In genomic region chrX:32530802-32531403, GRCh38 we compare ENCODE assay signal across 9 cellular contexts.
DNase-seq lines count a peak whose midpoint lies in the region; ATAC-seq and TF ChIP-seq lines count a peak whose summit lies in the region.
"Had no signal": no experiment of that assay in that cellular context is flagged by ENCODE, and none has a peak within 500 bp of the region (broad histone marks: within the 10 kb centered on the region; RNA-seq: fewer than 3 reads in every experiment).

No MANE protein-coding gene starts in this region.

- H3K9me2 ChIP-seq in OCI-LY7 (ENCODE audit: insufficient read depth, low read length), result no peaks in the 10 kb centered on the region

- no peaks in the 10 kb centered on the region for H3K27me3 Mint-ChIP-seq in nephron progenitor cell (ENCODE audit: low read depth, poor library complexity)
- H3K27me3 Mint-ChIP-seq: activated naive CD8-positive, alpha-beta T cell had no signal

- intact Hi-C loops in OCI-LY7 (cut with micrococcal nuclease; ENCODE audit: unreplicated experiment), result loop anchor here (2.0 to 5.0 kb wide), 3 partner anchors 122 to 1771 kb away; no protein-coding TSS in a partner anchor

- H3K27ac ChIP-seq in OCI-LY7 (ENCODE audit: low read depth, low read length, poor library complexity, severe bottlenecking), result no peak overlapping the region

- CTCF ChIA-PET in OCI-LY7 (lab: Charles Lee; ENCODE audit: unreplicated experiment), result no interaction called here

- peaks cover 6% of the 10 kb centered on the region for H3K4me1 Mint-ChIP-seq in nephron progenitor cell

- H3K27ac Mint-ChIP-seq in nephron progenitor cell, result no peak overlapping the region
- H3K27ac Mint-ChIP-seq: activated naive CD8-positive, alpha-beta T cell had no signal

- peak overlapping the region; percentile 52 for H3K4me2 ChIP-seq in OCI-LY7 (ENCODE audit: low read length)

- H3K9me3 ChIP-seq in OCI-LY7 (ENCODE audit: low read length) (no peaks in the 10 kb centered on the region), endocrine pancreas (ENCODE audit: control insufficient read depth, low read length) (no peaks in the 10 kb centered on the region)

- no peaks in the 10 kb centered on the region for H3K4me1 ChIP-seq in OCI-LY7 (ENCODE audit: insufficient read depth, low read length, poor library complexity, severe bottlenecking)
- no peaks in the 10 kb centered on the region for H3K4me1 ChIP-seq in endocrine pancreas (ENCODE audit: control insufficient read depth, insufficient read depth, low read length)

- POLR2A ChIA-PET in OCI-LY7 (lab: Charles Lee), result interaction anchor here (0.6 kb wide), 1 partner anchor 1376 kb away, joined by 3 read pairs; no protein-coding TSS in a partner anchor

- H3K36me3 ChIP-seq in OCI-LY7 (ENCODE audit: insufficient read depth, low read length), result no peaks in the 10 kb centered on the region
- no peaks in the 10 kb centered on the region for H3K36me3 ChIP-seq in endocrine pancreas (ENCODE audit: control insufficient read depth, insufficient read depth, low read length)

- H3K4me3 ChIP-seq in OCI-LY7 (ENCODE audit: low read depth, low read length, poor library complexity, severe bottlenecking) (peak overlapping the region; percentile 44), endocrine pancreas (ENCODE audit: control insufficient read depth, insufficient read depth, low read length) (peak overlapping the region; percentile 59)

- no peaks in the 10 kb centered on the region for H3K79me2 ChIP-seq in OCI-LY7 (ENCODE audit: insufficient read depth, low read depth, low read length)

- TF ChIP-seq CTCF in OCI-LY7 (conservative IDR thresholded peaks at IDR 0.05; ENCODE audit: low read length) (peak; percentile 86), nephron progenitor cell (IDR thresholded peaks at IDR 0.05) (peak; percentile 79)

- ATAC-seq in HG02970 (IDR thresholded peaks at IDR 0.05; ENCODE audit: low FRiP score, unreplicated experiment), result peak; percentile 66
- ATAC-seq in GM18907 (IDR thresholded peaks at IDR 0.05; ENCODE audit: unreplicated experiment), result no peak
- no peak for ATAC-seq in GM18861 (IDR thresholded peaks at IDR 0.05; ENCODE audit: unreplicated experiment)

- H3K4me3 Mint-ChIP-seq in nephron progenitor cell, result peak overlapping the region; percentile 61
- H3K4me3 Mint-ChIP-seq: activated naive CD8-positive, alpha-beta T cell had no signal

- BruUV-seq in OCI-LY7 (replicated peaks; lab: Mats Ljungman, UMichigan), result no TSS peak

- peak overlapping the region; percentile 93 for H2AFZ ChIP-seq in OCI-LY7 (ENCODE audit: low read length)

- DNase-seq in activated CD4-positive, alpha-beta T cell treated with anti-CD3 and anti-CD28 coated beads for 48 hours, result peak; percentile 6
- no peak for DNase-seq in activated CD4-positive, alpha-beta T cell treated with anti-CD3 and anti-CD28 coated beads, Interleukin-2, amount 50 U/mL, for 1 hour
- DNase-seq in OCI-LY7 (ENCODE audit: low spot score) (peak; percentile 71), nephron progenitor cell (peak; percentile 18)

- no peaks in the 10 kb centered on the region for H3K27me3 ChIP-seq in endocrine pancreas (ENCODE audit: control insufficient read depth, insufficient read depth, low read length)

- H4K20me1 ChIP-seq in OCI-LY7 (ENCODE audit: insufficient read depth, low read length), result no peaks in the 10 kb centered on the region

- no peaks in the 10 kb centered on the region for H3K9me3 Mint-ChIP-seq in nephron progenitor cell

- no peaks in the 10 kb centered on the region for H3K36me3 Mint-ChIP-seq in nephron progenitor cell (ENCODE audit: low read depth)
- H3K36me3 Mint-ChIP-seq: activated naive CD8-positive, alpha-beta T cell had no signal

- H3K9ac ChIP-seq in endocrine pancreas (ENCODE audit: control insufficient read depth, insufficient read depth, low read length), result no peak overlapping the region
